ENCODE assay signal across 21 cellular contexts in the genomic region with DNA sequence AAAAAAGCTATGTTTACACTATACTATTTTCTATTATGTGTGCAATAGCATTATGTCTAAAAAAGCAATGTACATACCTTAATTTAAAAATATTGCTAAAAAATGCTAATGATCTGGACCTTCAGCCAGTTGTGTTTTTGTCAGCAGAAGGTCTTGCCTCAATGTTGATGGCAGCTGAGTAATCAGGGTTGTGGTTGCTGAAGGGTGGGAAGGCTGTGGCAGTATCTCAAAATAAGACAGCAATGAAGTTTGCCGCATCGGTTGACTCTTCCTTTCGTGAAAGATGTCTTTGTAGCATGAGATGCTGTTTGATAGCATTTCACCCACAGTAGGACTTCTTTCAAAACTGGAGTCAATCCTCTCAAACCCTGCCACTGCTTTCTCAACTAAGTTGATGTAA.
"Had no signal": no experiment of that assay in that cellular context is flagged by ENCODE, and none has a peak within 500 bp of the region (broad histone marks: within the 10 kb centered on the region; RNA-seq: fewer than 3 reads in every experiment).

No MANE protein-coding gene starts in this region.

- DNase-seq: Kasumi-1, MM.1S, NCI-H1048, NCI-H1105, NCI-H1417, NCI-H1436 treated with DMSO at 0.1 percent for 48 hours, NCI-H1694, NCI-H1930, NCI-H2081, NCI-H2107, NCI-H2227 treated with DMSO at 0.1 percent for 48 hours, NCI-H524, NCI-H526 treated with DMSO at 0.1 percent for 48 hours, NCI-H748 treated with DMSO at 0.1 percent for 48 hours, Right ventricle myocardium superior, RPMI8226, SIG-M5 had no signal

- H3K27ac ChIP-seq: HL-60, KMS-11, SJSA1, SK-N-MC had no signal
